ENCODE assay signal across 9 cellular contexts in genomic region chr19:14785102-14785793, GRCh38. TPM values are rescaled to one million over a fixed set of nuclear protein-coding genes. Genes with fewer than 3 reads are reported as not detected.
DNase-seq lines count a peak whose midpoint lies in the region; ATAC-seq and TF ChIP-seq lines count a peak whose summit lies in the region.
"Not testable (repeated sequence)": the region's sequence is repeated elsewhere in the genome, so short reads cannot be mapped to it uniquely, and the experiment has no call there.
"Had no signal": no experiment of that assay in that cellular context is flagged by ENCODE, and none has a peak within 500 bp of the region (broad histone marks: within the 10 kb centered on the region; RNA-seq: fewer than 3 reads in every experiment).

No MANE protein-coding gene starts in this region.

- peaks cover 12 to 16% (median 13%) of the 10 kb centered on the region in 3 donors for H3K4me1 Mint-ChIP-seq in CD8-positive, alpha-beta memory T cell
- not testable (repeated sequence) for H3K4me1 Mint-ChIP-seq in T-helper 2 cell treated with Interferon-gamma antibody and Interleukin-4, amounts not matched to agents 5 μg/mL and 100 μg/mL, for 36 hours (ENCODE audit: low read depth)
- H3K4me1 Mint-ChIP-seq in stimulated activated naive B cell treated with anti-CD40 and anti-IgM and Interleukin-4, amounts not matched to agents 10 μg/mL and 1 μg/mL and 100 μg/mL, for 72 hours, result peaks cover 28 to 50% of the 10 kb centered on the region in 2 donors

- POLR2A ChIA-PET in CD8-positive, alpha-beta memory T cell (lab: Charles Lee), result not testable (repeated sequence)

- TF ChIP-seq CTCF in ascending aorta (IDR thresholded peaks at IDR 0.05), result not testable (repeated sequence)

- DNase-seq in CD8-positive, alpha-beta memory T cell, result not testable (repeated sequence)
- DNase-seq in LHCN-M2 (ENCODE audit: low read depth) (peak; percentile 95), ascending aorta (ENCODE audit: low spot score in 2 of 2) (peak; percentile 15 to 70), cardiac septum (ENCODE audit: low spot score) (peak; percentile 82), myocyte (ENCODE audit: low read depth) (peak; percentile 91)
- peak; percentile 42 for DNase-seq in T-helper 2 cell treated with Interferon-gamma antibody and Interleukin-4, amounts not matched to agents 5 μg/mL and 100 μg/mL, for 36 hours (ENCODE audit: low spot score)
- DNase-seq in stimulated activated naive B cell treated with anti-CD40 and anti-IgM and Interleukin-4, amounts not matched to agents 10 μg/mL and 1 μg/mL and 100 μg/mL, for 72 hours, result peak; percentile 71

- not testable (repeated sequence) for H3K27me3 ChIP-seq in CD8-positive, alpha-beta memory T cell (ENCODE audit: insufficient read depth, low read length, poor library complexity, severe bottlenecking); ascending aorta

- H3K27ac ChIP-seq in CD8-positive, alpha-beta memory T cell (ENCODE audit: low read depth, low read length), result peak overlapping the region; percentile 16
- H3K27ac ChIP-seq in ascending aorta, result not testable (repeated sequence)

- H3K36me3 ChIP-seq in CD8-positive, alpha-beta memory T cell (ENCODE audit: insufficient read depth, low read length); ascending aorta: not testable (repeated sequence)

- peak overlapping the region in 1 of 7 donors; percentile 17 for H3K4me3 Mint-ChIP-seq in CD8-positive, alpha-beta memory T cell
- peak overlapping the region; percentile 36 for H3K4me3 Mint-ChIP-seq in T-helper 2 cell treated with Interferon-gamma antibody and Interleukin-4, amounts not matched to agents 5 μg/mL and 100 μg/mL, for 36 hours
- peak overlapping the region; percentile 46 to 65 for H3K4me3 Mint-ChIP-seq in stimulated activated naive B cell treated with anti-CD40 and anti-IgM and Interleukin-4, amounts not matched to agents 10 μg/mL and 1 μg/mL and 100 μg/mL, for 72 hours

- H3K9me3 Mint-ChIP-seq in CD8-positive, alpha-beta memory T cell; T-helper 2 cell treated with Interferon-gamma antibody and Interleukin-4, amounts not matched to agents 5 μg/mL and 100 μg/mL, for 36 hours; stimulated activated naive B cell treated with anti-CD40 and anti-IgM and Interleukin-4, amounts not matched to agents 10 μg/mL and 1 μg/mL and 100 μg/mL, for 72 hours: not testable (repeated sequence)

- peaks cover 11% of the 10 kb centered on the region for H3K4me1 ChIP-seq in CD8-positive, alpha-beta memory T cell (ENCODE audit: insufficient read depth, low read length)
- not testable (repeated sequence) for H3K4me1 ChIP-seq in ascending aorta

- H3K27ac Mint-ChIP-seq in CD8-positive, alpha-beta memory T cell, result peak overlapping the region in 2 of 8 donors; percentile 70 to 83
- H3K27ac Mint-ChIP-seq in T-helper 2 cell treated with Interferon-gamma antibody and Interleukin-4, amounts not matched to agents 5 μg/mL and 100 μg/mL, for 36 hours, result peak overlapping the region; percentile 18
- peak overlapping the region; percentile 95 for H3K27ac Mint-ChIP-seq in stimulated activated naive B cell treated with anti-CD40 and anti-IgM and Interleukin-4, amounts not matched to agents 10 μg/mL and 1 μg/mL and 100 μg/mL, for 72 hours

- H3K27me3 Mint-ChIP-seq in CD8-positive, alpha-beta memory T cell, result peaks cover 8 to 42% of the 10 kb centered on the region in 2 donors
- not testable (repeated sequence) for H3K27me3 Mint-ChIP-seq in T-helper 2 cell treated with Interferon-gamma antibody and Interleukin-4, amounts not matched to agents 5 μg/mL and 100 μg/mL, for 36 hours (ENCODE audit: low read depth); stimulated activated naive B cell treated with anti-CD40 and anti-IgM and Interleukin-4, amounts not matched to agents 10 μg/mL and 1 μg/mL and 100 μg/mL, for 72 hours

- peak; percentile 35 for ATAC-seq in GM21529 (IDR thresholded peaks at IDR 0.05; ENCODE audit: unreplicated experiment)
- peak; percentile 60 for ATAC-seq in stimulated activated naive B cell treated with anti-CD40 and anti-IgM and Interleukin-4, amounts not matched to agents 10 μg/mL and 1 μg/mL and 100 μg/mL, for 72 hours (replicated peaks)

- not testable (repeated sequence) for H3K4me3 ChIP-seq in CD8-positive, alpha-beta memory T cell (ENCODE audit: low read length); ascending aorta

- H3K9me3 ChIP-seq in CD8-positive, alpha-beta memory T cell (ENCODE audit: low read length); ascending aorta: not testable (repeated sequence)

- not testable (repeated sequence) for H3K36me3 Mint-ChIP-seq in CD8-positive, alpha-beta memory T cell; T-helper 2 cell treated with Interferon-gamma antibody and Interleukin-4, amounts not matched to agents 5 μg/mL and 100 μg/mL, for 36 hours (ENCODE audit: low read depth); stimulated activated naive B cell treated with anti-CD40 and anti-IgM and Interleukin-4, amounts not matched to agents 10 μg/mL and 1 μg/mL and 100 μg/mL, for 72 hours

- CTCF ChIA-PET in CD8-positive, alpha-beta memory T cell (lab: Charles Lee), result not testable (repeated sequence)

- intact Hi-C loops in ascending aorta (cut with DNase I), result not testable (repeated sequence)
- intact Hi-C loops in cardiac septum (cut with DNase I), result loop anchor here (5.0 kb wide), 1 partner anchor 102 kb away; the partner anchor contains the start of gene OR7A17

RNA-seq across cellular contexts. Expression of gene ADGRE2, which starts 6.9 kb away (rescaled TPM):
- total RNA-seq in CD8-positive, alpha-beta memory T cell, result under 1 TPM; 0.44 to 0.55 TPM
- polyA plus RNA-seq in CD8-positive, alpha-beta memory T cell, result 0.09 TPM
- 2.4 and 2.8 TPM in 2 replicates for total RNA-seq in LHCN-M2 (2014; rRNA removed)
- polyA plus RNA-seq in LHCN-M2 (2012), result 0.46 TPM
- total RNA-seq in ascending aorta, result 0.21 TPM
- 2.5 TPM for total RNA-seq in cardiac septum
- 0.47 and 1.1 TPM in 2 replicates for total RNA-seq in myocyte
- 0.30 TPM for polyA plus RNA-seq in myocyte (2012)
- polyA plus RNA-seq: neural cell had no signal

RNA-seq across cellular contexts. Expression of gene OR7A5, which starts 49.7 kb away (rescaled TPM):
- total RNA-seq in CD8-positive, alpha-beta memory T cell, result not detected
- not detected for polyA plus RNA-seq in CD8-positive, alpha-beta memory T cell
- 0.06 and 0.34 TPM in 2 replicates for total RNA-seq in LHCN-M2 (2014; rRNA removed)
- polyA plus RNA-seq in LHCN-M2 (2012), result not detected
- total RNA-seq in ascending aorta, result not detected
- not detected for total RNA-seq in cardiac septum
- 0.21 and 0.67 TPM in 2 replicates for total RNA-seq in myocyte
- 0.06 TPM for polyA plus RNA-seq in myocyte (2012)
- polyA plus RNA-seq: neural cell had no signal

RNA-seq across cellular contexts. Expression of gene OR7C1, which starts 49.7 kb away (rescaled TPM):
- total RNA-seq in CD8-positive, alpha-beta memory T cell, result not detected
- polyA plus RNA-seq in CD8-positive, alpha-beta memory T cell, result not detected
- total RNA-seq in LHCN-M2 (2014; rRNA removed), result 0.06 and 0.23 TPM in 2 replicates
- polyA plus RNA-seq in LHCN-M2 (2012), result 0.01 TPM
- not detected for total RNA-seq in ascending aorta
- total RNA-seq in cardiac septum, result 0.03 TPM
- 0.05 and 0.24 TPM in 2 replicates for total RNA-seq in myocyte
- 0.01 TPM for polyA plus RNA-seq in myocyte (2012)
- polyA plus RNA-seq: neural cell had no signal
